ENCODE assay signal across 15 cellular contexts in genomic region chr7:107258737-107259136, GRCh38.
"Had no signal": no experiment of that assay in that cellular context is flagged by ENCODE, and none has a peak within 500 bp of the region (broad histone marks: within the 10 kb centered on the region; RNA-seq: fewer than 3 reads in every experiment).

No MANE protein-coding gene starts in this region.

- DNase-seq: KBM-7, NCI-H1436, NCI-H2081 treated with DMSO at 0.1 percent for 48 hours, NCI-H2171, NCI-H226, NCI-H446, NCI-H524 treated with DMSO at 0.1 percent for 48 hours, NCI-H774, Right ventricle myocardium superior, RPMI8226, SIG-M5 had no signal

- H3K27me3 Mint-ChIP-seq: IgD-negative memory B cell had no signal

- H3K4me3 Mint-ChIP-seq: IgD-negative memory B cell had no signal

- H3K4me3 ChIP-seq: SJSA1, SK-N-MC had no signal

- H3K36me3 ChIP-seq: SJSA1 had no signal

- H3K27me3 ChIP-seq: SJSA1 had no signal

- H3K9me3 Mint-ChIP-seq: IgD-negative memory B cell had no signal

- H3K4me1 ChIP-seq: SJSA1 had no signal

- H3K27ac ChIP-seq: SJSA1, SK-N-MC had no signal

- FAIRE-seq: RCC 7860 had no signal

- H3K9me3 ChIP-seq: SJSA1 had no signal

- H3K27ac Mint-ChIP-seq: IgD-negative memory B cell had no signal
